Comparison of ENCODE assay signal across 15 cellular contexts in the genomic region with DNA sequence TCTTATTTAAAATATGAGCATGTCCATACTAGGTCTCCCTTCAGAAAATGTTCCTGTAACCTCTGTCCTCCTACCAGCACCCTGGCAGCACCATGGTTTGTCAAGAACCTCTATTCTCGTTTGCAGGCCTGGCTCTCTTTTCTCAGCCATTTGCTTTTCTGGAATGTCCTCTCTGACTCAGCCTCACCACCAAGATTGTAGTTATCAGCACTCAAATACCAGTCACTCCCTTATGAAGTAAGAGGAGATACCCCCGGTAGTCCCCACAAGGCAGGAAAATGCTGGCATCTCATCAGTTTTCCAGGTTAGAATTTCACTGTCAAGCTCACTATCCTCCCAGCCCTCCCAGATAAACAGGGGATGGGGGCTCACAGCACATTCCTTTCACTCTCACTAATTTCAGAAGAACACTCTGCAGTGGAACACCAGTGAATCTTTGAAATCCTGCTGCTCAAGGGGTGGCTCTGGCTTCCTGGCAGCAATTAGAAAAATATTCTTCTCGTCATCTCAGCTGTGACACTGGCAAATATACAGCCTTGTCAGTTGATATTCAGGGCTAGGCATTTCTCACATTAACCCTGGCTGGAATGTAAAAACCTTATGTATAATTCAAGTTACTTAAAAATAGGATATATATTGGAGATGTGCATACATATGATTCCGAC.
DNase-seq lines count a peak whose midpoint lies in the region; FAIRE-seq and TF ChIP-seq lines count a peak whose summit lies in the region.
"Had no signal": no experiment of that assay in that cellular context is flagged by ENCODE, and none has a peak within 500 bp of the region (broad histone marks: within the 10 kb centered on the region; RNA-seq: fewer than 3 reads in every experiment).

No MANE protein-coding gene starts in this region.

- FAIRE-seq in H54 (lab: Jason Lieb, UNC) = peak; percentile 23
- FAIRE-seq: small intestine had no signal

- H3K9me3 ChIP-seq in smooth muscle cell (replicated peaks; ENCODE audit: low read depth) = no peaks in the 10 kb centered on the region
- H3K9me3 ChIP-seq: gastroesophageal sphincter had no signal

- H3K79me2 ChIP-seq in smooth muscle cell (ENCODE audit: low read depth) = no peaks in the 10 kb centered on the region

- 29% methylated on average over 4 of the region's 4 CpGs for WGBS in smooth muscle cell (ENCODE audit: low lambda C conversion rate)

- no peak overlapping the region for H3K4me3 ChIP-seq in smooth muscle cell
- H3K4me3 ChIP-seq: gastroesophageal sphincter had no signal

- H3K4me2 ChIP-seq in smooth muscle cell = peak overlapping the region; percentile 68

- H3K4me1 Mint-ChIP-seq in activated T-helper 1 cell treated with anti-CD3 and anti-CD28 coated beads, Interleukin-12 subunit alpha, Interleukin-12 subunit beta, Interleukin-2, Interleukin-4 antibody, amounts not matched to agents 30 ng/mL and 10 ng/mL and 1 ng/mL, durations not matched to agents 14 hours and 24 hours and 36 hours (ENCODE audit: low read depth) = no peaks in the 10 kb centered on the region
- H3K4me1 Mint-ChIP-seq: activated CD4-positive, alpha-beta T cell treated with anti-CD3 and anti-CD28 coated beads for 36 hours; stimulated activated naive CD8-positive, alpha-beta T cell treated with anti-CD3 and anti-CD28 coated beads, Interleukin-15, amount 100 ng/mL, for 72 hours had no signal

- H3K36me3 ChIP-seq in smooth muscle cell (ENCODE audit: low read depth) = no peaks in the 10 kb centered on the region
- H3K36me3 ChIP-seq: gastroesophageal sphincter had no signal

- H3K9me3 Mint-ChIP-seq in activated T-helper 1 cell treated with anti-CD3 and anti-CD28 coated beads, Interleukin-12 subunit alpha, Interleukin-12 subunit beta, Interleukin-2, Interleukin-4 antibody, amounts not matched to agents 30 ng/mL and 10 ng/mL and 1 ng/mL, durations not matched to agents 14 hours and 24 hours and 36 hours = peaks cover 4% of the 10 kb centered on the region

- H2AFZ ChIP-seq in smooth muscle cell (ENCODE audit: low read depth) = peak overlapping the region; percentile 71

- DNase-seq in H54 (ENCODE audit: insufficient read length, low spot score) (no peak), amniotic stem cell (lab: John Stamatoyannopoulos, UW) (peak; percentile 10), hepatic stellate cell (ENCODE audit: low spot score) (peak; percentile 31), smooth muscle cell (lab: John Stamatoyannopoulos, UW; ENCODE audit: unreplicated experiment) (no peak), NCI-H748 treated with DMSO at 0.1 percent for 48 hours (lab: John Stamatoyannopoulos, UW) (no peak), DMS53 (lab: John Stamatoyannopoulos, UW) (no peak)
- DNase-seq in activated T-helper 1 cell treated with anti-CD3 and anti-CD28 coated beads, Interleukin-12 subunit alpha, Interleukin-12 subunit beta, Interleukin-2, Interleukin-4 antibody, amounts not matched to agents 30 ng/mL and 10 ng/mL and 1 ng/mL, durations not matched to agents 14 hours and 24 hours and 36 hours (ENCODE audit: low spot score) = no peak
- DNase-seq: activated CD4-positive, alpha-beta T cell treated with anti-CD3 and anti-CD28 coated beads for 36 hours; MV-4-11; NCI-H345; OCI-M1; small intestine; stimulated activated naive CD8-positive, alpha-beta T cell treated with anti-CD3 and anti-CD28 coated beads, Interleukin-15, amount 100 ng/mL, for 72 hours had no signal

- no peaks in the 10 kb centered on the region for H3K27me3 ChIP-seq in smooth muscle cell (ENCODE audit: low read depth)
- H3K27me3 ChIP-seq: gastroesophageal sphincter had no signal

- H3F3A ChIP-seq in smooth muscle cell (ENCODE audit: low read depth) = peaks cover 3% of the 10 kb centered on the region

- no peaks in the 10 kb centered on the region for H4K20me1 ChIP-seq in smooth muscle cell (ENCODE audit: low read depth)

- no peaks in the 10 kb centered on the region for H3K4me1 ChIP-seq in smooth muscle cell (ENCODE audit: low read depth)
- H3K4me1 ChIP-seq: gastroesophageal sphincter had no signal

- H3K27me3 Mint-ChIP-seq in activated T-helper 1 cell treated with anti-CD3 and anti-CD28 coated beads, Interleukin-12 subunit alpha, Interleukin-12 subunit beta, Interleukin-2, Interleukin-4 antibody, amounts not matched to agents 30 ng/mL and 10 ng/mL and 1 ng/mL, durations not matched to agents 14 hours and 24 hours and 36 hours (ENCODE audit: insufficient read depth) = no peaks in the 10 kb centered on the region
- H3K27me3 Mint-ChIP-seq: activated CD4-positive, alpha-beta T cell treated with anti-CD3 and anti-CD28 coated beads for 36 hours; stimulated activated naive CD8-positive, alpha-beta T cell treated with anti-CD3 and anti-CD28 coated beads, Interleukin-15, amount 100 ng/mL, for 72 hours had no signal

- TF ChIP-seq POLR2A in H54 (IDR thresholded peaks at IDR 0.05; ENCODE audit: low read depth, low read length) = no peak

- TF ChIP-seq CTCF in smooth muscle cell (IDR thresholded peaks at IDR 0.05; ENCODE audit: borderline replicate concordance, insufficient read depth, poor library complexity, severe bottlenecking) = no peak

- H3K9ac ChIP-seq in smooth muscle cell (ENCODE audit: low read depth) = no peak overlapping the region

- no peak overlapping the region for H3K4me3 Mint-ChIP-seq in activated T-helper 1 cell treated with anti-CD3 and anti-CD28 coated beads, Interleukin-12 subunit alpha, Interleukin-12 subunit beta, Interleukin-2, Interleukin-4 antibody, amounts not matched to agents 30 ng/mL and 10 ng/mL and 1 ng/mL, durations not matched to agents 14 hours and 24 hours and 36 hours
- H3K4me3 Mint-ChIP-seq: activated CD4-positive, alpha-beta T cell treated with anti-CD3 and anti-CD28 coated beads for 36 hours; nephron; stimulated activated naive CD8-positive, alpha-beta T cell treated with anti-CD3 and anti-CD28 coated beads, Interleukin-15, amount 100 ng/mL, for 72 hours had no signal

- H3K27ac Mint-ChIP-seq in activated T-helper 1 cell treated with anti-CD3 and anti-CD28 coated beads, Interleukin-12 subunit alpha, Interleukin-12 subunit beta, Interleukin-2, Interleukin-4 antibody, amounts not matched to agents 30 ng/mL and 10 ng/mL and 1 ng/mL, durations not matched to agents 14 hours and 24 hours and 36 hours = no peak overlapping the region
- H3K27ac Mint-ChIP-seq: activated CD4-positive, alpha-beta T cell treated with anti-CD3 and anti-CD28 coated beads for 36 hours; nephron; stimulated activated naive CD8-positive, alpha-beta T cell treated with anti-CD3 and anti-CD28 coated beads, Interleukin-15, amount 100 ng/mL, for 72 hours had no signal

- intact Hi-C loops in activated T-helper 1 cell treated with anti-CD3 and anti-CD28 coated beads, Interleukin-12 subunit alpha, Interleukin-12 subunit beta, Interleukin-2, Interleukin-4 antibody, amounts not matched to agents 30 ng/mL and 10 ng/mL and 1 ng/mL, durations not matched to agents 14 hours and 24 hours and 36 hours (cut with micrococcal nuclease) = no loop called here

- H3K27ac ChIP-seq in smooth muscle cell (ENCODE audit: low read depth) = peak overlapping the region; percentile 72
- H3K27ac ChIP-seq: gastroesophageal sphincter had no signal

- H3K36me3 Mint-ChIP-seq in activated T-helper 1 cell treated with anti-CD3 and anti-CD28 coated beads, Interleukin-12 subunit alpha, Interleukin-12 subunit beta, Interleukin-2, Interleukin-4 antibody, amounts not matched to agents 30 ng/mL and 10 ng/mL and 1 ng/mL, durations not matched to agents 14 hours and 24 hours and 36 hours (ENCODE audit: low read depth) = no peaks in the 10 kb centered on the region

Comparison
In these comparisons a context has a peak if more than half of its experiments do, and no peak if none do; other contexts are left out.
1. DNase-seq: peak in amniotic stem cell (single experiment) and hepatic stellate cell (single experiment); none in H54 (single experiment), smooth muscle cell (single experiment), NCI-H748 treated with DMSO at 0.1 percent for 48 hours (single experiment), activated T-helper 1 cell treated with anti-CD3 and anti-CD28 coated beads, Interleukin-12 subunit alpha, Interleukin-12 subunit beta, Interleukin-2, Interleukin-4 antibody, amounts not matched to agents 30 ng/mL and 10 ng/mL and 1 ng/mL, durations not matched to agents 14 hours and 24 hours and 36 hours (single experiment) and DMS53 (single experiment).